In genomic region chr21:46662367-46662654, GRCh38 we compare ENCODE assay signal across 21 cellular contexts. TPM values are rescaled to one million over a fixed set of nuclear protein-coding genes. Genes with fewer than 3 reads are reported as not detected.
DNase-seq lines count a peak whose midpoint lies in the region; ATAC-seq, FAIRE-seq and TF ChIP-seq lines count a peak whose summit lies in the region.
"Had no signal": no experiment of that assay in that cellular context is flagged by ENCODE, and none has a peak within 500 bp of the region (broad histone marks: within the 10 kb centered on the region; RNA-seq: fewer than 3 reads in every experiment).

No MANE protein-coding gene starts in this region.

- no peak overlapping the region for H3K4me3 Mint-ChIP-seq in stimulated activated naive CD8-positive, alpha-beta T cell treated with anti-CD3 and anti-CD28 coated beads, Interleukin-15, amount 100 ng/mL, for 72 hours
- H3K4me3 Mint-ChIP-seq: CD8-positive, alpha-beta memory T cell had no signal

- no peak overlapping the region for H2BK12ac ChIP-seq in H1 (ENCODE audit: low read depth, low read length)

- H3K18ac ChIP-seq in H1 (ENCODE audit: extremely low read depth, low read length), result no peak overlapping the region

- no peaks in the 10 kb centered on the region for H3K79me2 ChIP-seq in H1 (ENCODE audit: control insufficient read depth in 1 of 2, insufficient read depth in 2 of 2, low read length in 2 of 2)
- no peaks in the 10 kb centered on the region for H3K79me2 ChIP-seq in GM23248 (ENCODE audit: insufficient read depth)

- peaks cover 2% of the 10 kb centered on the region; the same call in 1 of the 2 replicates for H3K23me2 ChIP-seq in H1 (ENCODE audit: low read depth, low read length)

- no peak overlapping the region for H3K56ac ChIP-seq in H1 (replicated peaks; ENCODE audit: insufficient read length, low read depth, low read length)

- TF ChIP-seq POLR2A in H1 (IDR thresholded peaks at IDR 0.05; ENCODE audit: control extremely low read depth in 1 of 2, low read depth in 2 of 2, low read length in 2 of 2), result no peak

- H4K91ac ChIP-seq in H1 (replicated peaks; ENCODE audit: insufficient read length, low read length), result no peak overlapping the region

- H3K4me1 Mint-ChIP-seq in stimulated activated naive CD8-positive, alpha-beta T cell treated with anti-CD3 and anti-CD28 coated beads, Interleukin-15, amount 100 ng/mL, for 72 hours, result peaks cover 54% of the 10 kb centered on the region

- no peak for TF ChIP-seq CTCF in H1 (IDR thresholded peaks at IDR 0.05; ENCODE audit: control extremely low read depth in 1 of 3, insufficient read depth in 1 of 3, low read depth in 1 of 3, low read length in 3 of 3)

- H2AFZ ChIP-seq in H1 (ENCODE audit: low read length) (no peak overlapping the region), GM23248 (no peak overlapping the region)

- no peak overlapping the region for H4K5ac ChIP-seq in H1 (ENCODE audit: insufficient read length, low read depth, low read length)

- TF ChIP-seq RAD21 in H1 (IDR thresholded peaks at IDR 0.05 in 1 of 2, conservative IDR thresholded peaks at IDR 0.05 in 1 of 2; ENCODE audit: low read depth in 2 of 2, low read length in 2 of 2), result no peak

- H3K9me3 Mint-ChIP-seq in stimulated activated naive CD8-positive, alpha-beta T cell treated with anti-CD3 and anti-CD28 coated beads, Interleukin-15, amount 100 ng/mL, for 72 hours, result no peaks in the 10 kb centered on the region
- H3K9me3 Mint-ChIP-seq: CD8-positive, alpha-beta memory T cell had no signal

- no peak overlapping the region for H2BK20ac ChIP-seq in H1 (ENCODE audit: low read length)

- intact Hi-C loops in sciatic nerve (cut with DNase I), result no loop called here

- H3K4me3 ChIP-seq in H1 (ENCODE audit: extremely low read depth in 1 of 4, insufficient read depth in 2 of 4, low read depth in 3 of 4, low read length in 4 of 4) (no peak overlapping the region), GM23248 (no peak overlapping the region)
- H3K4me3 ChIP-seq: BLaER1 treated with 17β-estradiol and CSF1 and Interleukin-3, amounts not matched to agents 10 nM and 100 nM; K562 had no signal

- peak; percentile 21 for ATAC-seq in stimulated activated naive CD8-positive, alpha-beta T cell treated with anti-CD3 and anti-CD28 coated beads, Interleukin-15, amount 100 ng/mL, for 72 hours
- ATAC-seq in stimulated activated naive CD8-positive, alpha-beta T cell treated with anti-CD3 and anti-CD28 coated beads, Interleukin-15, Interleukin-2, amounts not matched to agents 100 U/mL and 50 U/mL, for 24 hours, result no peak
- peak; percentile 23 for ATAC-seq in sciatic nerve
- ATAC-seq in GM19397 (IDR thresholded peaks at IDR 0.05; ENCODE audit: unreplicated experiment), result no peak
- ATAC-seq: HCT116, K562 had no signal

- H3K4me1 ChIP-seq in H1 (replicated peaks in 1 of 4; ENCODE audit: control insufficient read depth in 3 of 4, insufficient read depth in 4 of 4, low read length in 3 of 4) (no peaks in the 10 kb centered on the region; a peak in 1 of 7 replicates), GM23248 (ENCODE audit: insufficient read depth) (no peaks in the 10 kb centered on the region)

- FAIRE-seq in H1 (lab: Jason Lieb, UNC), result no peak
- FAIRE-seq: GM12892, GM18507, K562 had no signal

- H3K9me3 ChIP-seq in H1 (ENCODE audit: insufficient read depth in 2 of 2, low read depth in 1 of 2, low read length in 1 of 2) (no peaks in the 10 kb centered on the region), GM23248 (ENCODE audit: low read depth) (no peaks in the 10 kb centered on the region)
- H3K9me3 ChIP-seq: BLaER1 treated with 17β-estradiol and CSF1 and Interleukin-3, amounts not matched to agents 10 nM and 100 nM; Peyer's patch had no signal

- H4K8ac ChIP-seq in H1 (ENCODE audit: extremely low read depth, insufficient read depth, low read length), result peak overlapping the region; percentile 14; the same call in 1 of the 2 replicates

- no peaks in the 10 kb centered on the region for H3K27me3 Mint-ChIP-seq in stimulated activated naive CD8-positive, alpha-beta T cell treated with anti-CD3 and anti-CD28 coated beads, Interleukin-15, amount 100 ng/mL, for 72 hours
- H3K27me3 Mint-ChIP-seq: CD8-positive, alpha-beta memory T cell had no signal

- H3K36me3 ChIP-seq in H1 (ENCODE audit: control insufficient read depth in 2 of 4, insufficient read depth in 4 of 4, low read length in 3 of 4) (peaks cover 0 to under 1% (median 0%) of the 10 kb centered on the region in 4 experiments; a peak in 1 of 8 replicates), GM23248 (ENCODE audit: low read depth) (peaks cover 12% of the 10 kb centered on the region; the same call in 1 of the 2 replicates)

- POLR2A ChIA-PET in H1 (lab: Charles Lee; ENCODE audit: partially characterized antibody), result no interaction called here

- in situ Hi-C loops in GM23248 (cut with MboI), result no loop called here

- H2AK5ac ChIP-seq in H1 (ENCODE audit: low read depth, low read length), result no peak overlapping the region

- H3K9me2 ChIP-seq in GM23248 (ENCODE audit: insufficient read depth), result no peaks in the 10 kb centered on the region

- no peak for TF ChIP-seq EP300 in H1 (IDR thresholded peaks at IDR 0.05; ENCODE audit: borderline replicate concordance in 1 of 2, low read depth in 2 of 2, low read length in 2 of 2)

- no peak overlapping the region for H3K4ac ChIP-seq in H1 (replicated peaks; ENCODE audit: insufficient read length, low read depth, low read length)

- CTCF ChIA-PET in H1 (lab: Charles Lee; ENCODE audit: partially characterized antibody), result interaction anchor here (0.6 to 1.1 kb wide), 2 partner anchors 19 to 28 kb away, joined by 4 to 5 read pairs; no protein-coding TSS in a partner anchor

- peaks cover 0 to 5% of the 10 kb centered on the region in 2 experiments for H4K20me1 ChIP-seq in H1 (replicated peaks in 1 of 2; ENCODE audit: control insufficient read depth in 1 of 2, insufficient read depth in 2 of 2, low read length in 2 of 2)
- no peaks in the 10 kb centered on the region for H4K20me1 ChIP-seq in GM23248 (ENCODE audit: insufficient read depth)

- peak in 1 of 2 donors; percentile 18 for DNase-seq in stimulated activated naive CD8-positive, alpha-beta T cell treated with anti-CD3 and anti-CD28 coated beads, Interleukin-15, amount 100 ng/mL, for 72 hours
- DNase-seq in stimulated activated naive CD8-positive, alpha-beta T cell treated with anti-CD3 and anti-CD28 coated beads, Interleukin-15, Interleukin-2, amounts not matched to agents 100 U/mL and 50 U/mL, for 24 hours, result no peak
- no peak for DNase-seq in H1 (ENCODE audit: low read depth in 1 of 2, low spot score in 2 of 2)
- DNase-seq in sciatic nerve (ENCODE audit: low spot score), result no peak
- no peak for DNase-seq in GM19238 (ENCODE audit: insufficient read length, low spot score)
- DNase-seq in GM23248, result no peak
- no peak for DNase-seq in SHP77 treated with DMSO at 0.1 percent for 48 hours (lab: John Stamatoyannopoulos, UW)
- DNase-seq: CD8-positive, alpha-beta memory T cell; DMS53; NCI-H1092 treated with DMSO at 0.1 percent for 48 hours; NCI-H2081 treated with DMSO at 0.1 percent for 48 hours; NCI-H748 treated with DMSO at 0.1 percent for 48 hours; NK-92 treated with Interleukin-12 subunit alpha and Interleukin-12 subunit beta, amount 100 ng/mL, for 24 hours; Peyer's patch had no signal

- H3K14ac ChIP-seq in H1 (ENCODE audit: insufficient read length), result no peak overlapping the region

- H3K23ac ChIP-seq in H1 (ENCODE audit: insufficient read length), result no peak overlapping the region

- H3K27me3 ChIP-seq in H1 (replicated peaks in 1 of 4; ENCODE audit: control insufficient read depth in 3 of 4, extremely low read depth in 1 of 4, insufficient read depth in 3 of 4, low read length in 3 of 4) (peaks cover 0 to 5% (median 4%) of the 10 kb centered on the region in 4 experiments; a peak in 4 of 7 replicates), GM23248 (replicated peaks; ENCODE audit: insufficient read depth) (no peaks in the 10 kb centered on the region)
- H3K27me3 ChIP-seq: Peyer's patch had no signal

- H2BK120ac ChIP-seq in H1 (replicated peaks; ENCODE audit: low read depth, low read length), result no peak overlapping the region

- H3K9ac ChIP-seq in H1 (replicated peaks in 1 of 4; ENCODE audit: extremely low read depth in 1 of 4, low read depth in 3 of 4, low read length in 3 of 4), result no peak overlapping the region
- no peak overlapping the region for H3K9ac ChIP-seq in GM23248
- H3K9ac ChIP-seq: BLaER1 treated with 17β-estradiol and CSF1 and Interleukin-3, amounts not matched to agents 10 nM and 100 nM had no signal

- WGBS in H1 (ENCODE audit: extremely low coverage in 1 of 2, insufficient coverage in 1 of 2, insufficient read length in 1 of 2, insufficient replicate concordance in 2 of 2, low coverage in 1 of 2, low lambda C conversion rate in 2 of 2, missing lambda C conversion rate in 1 of 2), 2 experiments, result 91% methylated on average over 7 of the region's 11 CpGs; no CpG with 5 or more reads in 1 of the 2 experiments
- 93 to 98% methylated on average over 10 to 11 of the region's 11 CpGs for WGBS in GM23248 (ENCODE audit: low coverage in 1 of 2, low lambda C conversion rate in 2 of 2, missing lambda C conversion rate in 2 of 2), 2 experiments

- no peak overlapping the region for H3K27ac ChIP-seq in H1 (ENCODE audit: low read depth, low read length)
- H3K27ac ChIP-seq in GM23248, result no peak overlapping the region
- H3K27ac ChIP-seq: BLaER1 treated with 17β-estradiol and CSF1 and Interleukin-3, amounts not matched to agents 10 nM and 100 nM had no signal

- no peak overlapping the region; the same call in 1 of the 2 replicates for H2BK5ac ChIP-seq in H1 (ENCODE audit: low read depth, low read length)

- H3K27ac Mint-ChIP-seq in stimulated activated naive CD8-positive, alpha-beta T cell treated with anti-CD3 and anti-CD28 coated beads, Interleukin-15, amount 100 ng/mL, for 72 hours, result no peak overlapping the region

- H2BK15ac ChIP-seq in H1 (ENCODE audit: low read length), result no peak overlapping the region

- no peak overlapping the region; a peak in 1 of 4 replicates for H3K4me2 ChIP-seq in H1 (ENCODE audit: insufficient read depth in 1 of 2, low read depth in 2 of 2, low read length in 2 of 2)
- H3K4me2 ChIP-seq in GM23248 (ENCODE audit: unreplicated experiment), result no peak overlapping the region

- no peaks in the 10 kb centered on the region; the same call in 1 of the 2 replicates for H3K79me1 ChIP-seq in H1 (ENCODE audit: low read depth, low read length)

- H3F3A ChIP-seq in GM23248 (ENCODE audit: insufficient read depth), result peaks cover 28% of the 10 kb centered on the region

RNA-seq across cellular contexts. Expression of gene PRMT2, which starts 26.8 kb away (rescaled TPM):
- total RNA-seq in H1 (2021; fragmentation: NEBNext Ultra II Directional; extraction: Animal tissue kit (Norgen Biotek cat#: 25700)), result 45.8 and 47.2 TPM in 2 replicates
- polyA plus RNA-seq in H1 (2011; rRNA removed) (59.2 and 72.2 TPM in 2 replicates), GM23248 (2016; fragmentation: Nextera tagmentation; extraction: Ambion mirVana) (145 and 146 TPM in 2 replicates)
- polyA plus RNA-seq in H1 (2011; cell fraction: cytosol; rRNA removed), result 80.9 TPM
- 94.3 TPM for polyA plus RNA-seq in H1 (2011; cell fraction: nucleus; rRNA removed)
- polyA plus RNA-seq in H1 (2012, experiment 1 of 2), result 48.7 to 64.9 TPM (median 59.2 TPM) in 4 replicates
- 20.8 TPM for polyA plus RNA-seq in H1 (2012, experiment 2 of 2)
- polyA plus RNA-seq in H1 (2013, experiment 1 of 2), result 27.6 TPM
- polyA plus RNA-seq in H1 (2013, experiment 2 of 2), result 27.7 TPM
- polyA minus RNA-seq in H1 (2011; rRNA and poly(A)+ RNA removed), result 55.1 and 56.6 TPM in 2 replicates
- 16.7 TPM for polyA minus RNA-seq in H1 (2011; cell fraction: cytosol; rRNA and poly(A)+ RNA removed)
- 34.1 TPM for polyA minus RNA-seq in H1 (2011; cell fraction: nucleus; rRNA and poly(A)+ RNA removed)
- 178 TPM for total RNA-seq in sciatic nerve
- total RNA-seq in GM23248 (2014; rRNA removed; shearing (Covaris generic)), result 130 and 171 TPM in 2 replicates

RNA-seq across cellular contexts. Expression of gene S100B, which starts 57.4 kb away (rescaled TPM):
- 0.38 and 0.69 TPM in 2 replicates for total RNA-seq in H1 (2021; fragmentation: NEBNext Ultra II Directional; extraction: Animal tissue kit (Norgen Biotek cat#: 25700))
- 0.36 and 0.47 TPM in 2 replicates for polyA plus RNA-seq in H1 (2011; rRNA removed)
- 0.66 TPM for polyA plus RNA-seq in H1 (2011; cell fraction: cytosol; rRNA removed)
- 0.19 TPM for polyA plus RNA-seq in H1 (2011; cell fraction: nucleus; rRNA removed)
- 0.23 to 1.3 TPM (median 0.77 TPM) in 4 replicates for polyA plus RNA-seq in H1 (2012, experiment 1 of 2)
- not detected for polyA plus RNA-seq in H1 (2012, experiment 2 of 2)
- polyA plus RNA-seq in H1 (2013, experiment 1 of 2), result 0.63 TPM
- 0.55 TPM for polyA plus RNA-seq in H1 (2013, experiment 2 of 2)
- 0.38 TPM in 1 of 2 replicates, not detected in the other for polyA minus RNA-seq in H1 (2011; rRNA and poly(A)+ RNA removed)
- not detected for polyA minus RNA-seq in H1 (2011; cell fraction: cytosol; rRNA and poly(A)+ RNA removed)
- 0.80 TPM for polyA minus RNA-seq in H1 (2011; cell fraction: nucleus; rRNA and poly(A)+ RNA removed)
- total RNA-seq in sciatic nerve, result 1,180 TPM
- total RNA-seq in GM23248 (2014; rRNA removed; shearing (Covaris generic)), result not detected in 2 replicates
- polyA plus RNA-seq in GM23248 (2016; fragmentation: Nextera tagmentation; extraction: Ambion mirVana), result not detected in 2 replicates
- total RNA-seq: K562, NCI-H460 had no signal
- polyA plus RNA-seq: K562 had no signal

Comparison
In these comparisons a context has a peak if more than half of its experiments do, and no peak if none do; other contexts are left out.
1. ATAC-seq: peak in stimulated activated naive CD8-positive, alpha-beta T cell treated with anti-CD3 and anti-CD28 coated beads, Interleukin-15, amount 100 ng/mL, for 72 hours (single experiment) and sciatic nerve (single experiment); none in stimulated activated naive CD8-positive, alpha-beta T cell treated with anti-CD3 and anti-CD28 coated beads, Interleukin-15, Interleukin-2, amounts not matched to agents 100 U/mL and 50 U/mL, for 24 hours (single experiment) and GM19397 (single experiment).
2. RNA of gene S100B, which starts 57.4 kb away (total RNA-seq): 1,180 TPM in sciatic nerve (single experiment); 0.38 to 0.69 TPM in H1 and not detected in GM23248; every median in the first group is over 100 times any median in the second.